ENCODE assay signal across 12 cellular contexts in genomic region chr1:167442854-167443565, GRCh38.
A peak's percentile ranks its signal among the peaks of the same experiment; 100 is the strongest.
DNase-seq lines count a peak whose midpoint lies in the region; ATAC-seq lines count a peak whose summit lies in the region.
"Had no signal": no experiment of that assay in that cellular context is flagged by ENCODE, and none has a peak within 500 bp of the region (broad histone marks: within the 10 kb centered on the region; RNA-seq: fewer than 3 reads in every experiment).

No MANE protein-coding gene starts in this region.

- intact Hi-C loops in aorta (cut with DNase I) = loop anchor here (1.0 to 5.0 kb wide), 3 partner anchors 89 to 377 kb away; no protein-coding TSS in a partner anchor

- peak overlapping the region; percentile 80 for H3K27ac Mint-ChIP-seq in activated naive CD4-positive, alpha-beta T cell treated with anti-CD3 and anti-CD28 coated beads, Interleukin-2, amount 10 ng/mL, durations not matched to agents 7 days and 5 days
- H3K27ac Mint-ChIP-seq in activated CD4-positive, alpha-beta memory T cell treated with anti-CD3 and anti-CD28 coated beads, Interleukin-2, amount 10 ng/mL, durations not matched to agents 7 days and 5 days = peak overlapping the region; percentile 44
- peak overlapping the region; percentile 38 for H3K27ac Mint-ChIP-seq in stimulated activated memory B cell treated with anti-CD40 and anti-IgM and Interleukin-4, amounts not matched to agents 10 μg/mL and 1 μg/mL and 100 μg/mL, for 72 hours

- no peak overlapping the region for H3K4me3 Mint-ChIP-seq in activated naive CD4-positive, alpha-beta T cell treated with anti-CD3 and anti-CD28 coated beads, Interleukin-2, amount 10 ng/mL, durations not matched to agents 7 days and 5 days
- H3K4me3 Mint-ChIP-seq in activated CD4-positive, alpha-beta memory T cell treated with anti-CD3 and anti-CD28 coated beads, Interleukin-2, amount 10 ng/mL, durations not matched to agents 7 days and 5 days = no peak overlapping the region
- H3K4me3 Mint-ChIP-seq in stimulated activated memory B cell treated with anti-CD40 and anti-IgM and Interleukin-4, amounts not matched to agents 10 μg/mL and 1 μg/mL and 100 μg/mL, for 72 hours = no peak overlapping the region

- H3K4me3 ChIP-seq in effector memory CD4-positive, alpha-beta T cell (ENCODE audit: insufficient read depth, low read depth, low read length, poor library complexity, severe bottlenecking) = no peak overlapping the region
- no peak overlapping the region for H3K4me3 ChIP-seq in aorta (ENCODE audit: low read length in 2 of 2)
- H3K4me3 ChIP-seq: heart right ventricle, SJSA1 had no signal

- no peak for ATAC-seq in stimulated activated memory B cell treated with anti-CD40 and anti-IgM and Interleukin-4, amounts not matched to agents 10 μg/mL and 1 μg/mL and 100 μg/mL, for 72 hours
- ATAC-seq in HG02870 (IDR thresholded peaks at IDR 0.05; ENCODE audit: unreplicated experiment) = no peak
- ATAC-seq in aorta (ENCODE audit: low FRiP score) = no peak

- H3K4me1 Mint-ChIP-seq in activated naive CD4-positive, alpha-beta T cell treated with anti-CD3 and anti-CD28 coated beads, Interleukin-2, amount 10 ng/mL, durations not matched to agents 7 days and 5 days = peaks cover 95% of the 10 kb centered on the region
- H3K4me1 Mint-ChIP-seq in activated CD4-positive, alpha-beta memory T cell treated with anti-CD3 and anti-CD28 coated beads, Interleukin-2, amount 10 ng/mL, durations not matched to agents 7 days and 5 days = peaks cover 88% of the 10 kb centered on the region
- H3K4me1 Mint-ChIP-seq in stimulated activated memory B cell treated with anti-CD40 and anti-IgM and Interleukin-4, amounts not matched to agents 10 μg/mL and 1 μg/mL and 100 μg/mL, for 72 hours = peaks cover 24% of the 10 kb centered on the region

- peaks cover 79% of the 10 kb centered on the region for H3K36me3 Mint-ChIP-seq in activated naive CD4-positive, alpha-beta T cell treated with anti-CD3 and anti-CD28 coated beads, Interleukin-2, amount 10 ng/mL, durations not matched to agents 7 days and 5 days
- peaks cover 70% of the 10 kb centered on the region for H3K36me3 Mint-ChIP-seq in activated CD4-positive, alpha-beta memory T cell treated with anti-CD3 and anti-CD28 coated beads, Interleukin-2, amount 10 ng/mL, durations not matched to agents 7 days and 5 days (ENCODE audit: low read depth)
- no peaks in the 10 kb centered on the region for H3K36me3 Mint-ChIP-seq in stimulated activated memory B cell treated with anti-CD40 and anti-IgM and Interleukin-4, amounts not matched to agents 10 μg/mL and 1 μg/mL and 100 μg/mL, for 72 hours

- 89 to 91% methylated on average over 9 of the region's 9 CpGs for WGBS in aorta, 2 donors

- CTCF ChIA-PET in activated naive CD4-positive, alpha-beta T cell treated with anti-CD3 and anti-CD28 coated beads, Interleukin-2, amount 10 ng/mL, durations not matched to agents 7 days and 5 days (lab: Charles Lee) = interaction anchor here (0.9 to 6.0 kb wide), 11 partner anchors 8 to 175 kb away, joined by 3 to 53 read pairs (median 7); partner anchors contain the start of gene CREG1
- CTCF ChIA-PET in activated CD4-positive, alpha-beta memory T cell treated with anti-CD3 and anti-CD28 coated beads, Interleukin-2, amount 10 ng/mL, durations not matched to agents 7 days and 5 days (lab: Charles Lee) = interaction anchor here (0.6 to 5.2 kb wide), 17 partner anchors 10 to 272 kb away, joined by 3 to 34 read pairs (median 4); partner anchors contain the start of genes CD247, CREG1 and POU2F1

- no peaks in the 10 kb centered on the region for H3K27me3 ChIP-seq in effector memory CD4-positive, alpha-beta T cell (replicated peaks; ENCODE audit: control insufficient read depth, insufficient read depth, low read length, poor library complexity, severe bottlenecking)
- no peaks in the 10 kb centered on the region for H3K27me3 ChIP-seq in aorta (ENCODE audit: control insufficient read depth in 1 of 2, insufficient read depth in 2 of 2, low read length in 1 of 2)

- H3K9me3 Mint-ChIP-seq in activated naive CD4-positive, alpha-beta T cell treated with anti-CD3 and anti-CD28 coated beads, Interleukin-2, amount 10 ng/mL, durations not matched to agents 7 days and 5 days = no peaks in the 10 kb centered on the region
- no peaks in the 10 kb centered on the region for H3K9me3 Mint-ChIP-seq in activated CD4-positive, alpha-beta memory T cell treated with anti-CD3 and anti-CD28 coated beads, Interleukin-2, amount 10 ng/mL, durations not matched to agents 7 days and 5 days
- no peaks in the 10 kb centered on the region for H3K9me3 Mint-ChIP-seq in stimulated activated memory B cell treated with anti-CD40 and anti-IgM and Interleukin-4, amounts not matched to agents 10 μg/mL and 1 μg/mL and 100 μg/mL, for 72 hours

- no peaks in the 10 kb centered on the region for H3K9me3 ChIP-seq in effector memory CD4-positive, alpha-beta T cell (ENCODE audit: control insufficient read depth, low read length)
- H3K9me3 ChIP-seq in aorta (ENCODE audit: control insufficient read depth, low read length) = no peaks in the 10 kb centered on the region
- H3K9me3 ChIP-seq: heart right ventricle, neutrophil, SJSA1 had no signal

- no peak for DNase-seq in activated naive CD4-positive, alpha-beta T cell treated with anti-CD3 and anti-CD28 coated beads, Interleukin-2, amount 10 ng/mL, durations not matched to agents 7 days and 5 days
- DNase-seq in activated naive CD4-positive, alpha-beta T cell (lab: John Stamatoyannopoulos, UW) = no peak
- DNase-seq in activated CD4-positive, alpha-beta memory T cell treated with anti-CD3 and anti-CD28 coated beads, Interleukin-2, amount 10 ng/mL, durations not matched to agents 7 days and 5 days = no peak
- DNase-seq in effector memory CD4-positive, alpha-beta T cell = no peak
- DNase-seq in glomerular visceral epithelial cell (ENCODE audit: extremely low spot score) = no peak
- no peak for DNase-seq in aorta
- DNase-seq: NCI-H1417 treated with DMSO at 0.1 percent for 48 hours had no signal

- H3K36me3 ChIP-seq in effector memory CD4-positive, alpha-beta T cell (ENCODE audit: control insufficient read depth, insufficient read depth, low read length) = peaks cover 44% of the 10 kb centered on the region
- H3K36me3 ChIP-seq in aorta (ENCODE audit: control insufficient read depth in 1 of 2, insufficient read depth in 2 of 2, low read length in 1 of 2) = no peaks in the 10 kb centered on the region
- H3K36me3 ChIP-seq: heart right ventricle, neutrophil, SJSA1 had no signal

- H3K27me3 Mint-ChIP-seq in activated naive CD4-positive, alpha-beta T cell treated with anti-CD3 and anti-CD28 coated beads, Interleukin-2, amount 10 ng/mL, durations not matched to agents 7 days and 5 days = no peaks in the 10 kb centered on the region
- no peaks in the 10 kb centered on the region for H3K27me3 Mint-ChIP-seq in activated CD4-positive, alpha-beta memory T cell treated with anti-CD3 and anti-CD28 coated beads, Interleukin-2, amount 10 ng/mL, durations not matched to agents 7 days and 5 days
- H3K27me3 Mint-ChIP-seq in stimulated activated memory B cell treated with anti-CD40 and anti-IgM and Interleukin-4, amounts not matched to agents 10 μg/mL and 1 μg/mL and 100 μg/mL, for 72 hours = no peaks in the 10 kb centered on the region

- POLR2A ChIA-PET in activated CD4-positive, alpha-beta memory T cell treated with anti-CD3 and anti-CD28 coated beads, Interleukin-2, amount 10 ng/mL, durations not matched to agents 7 days and 5 days (lab: Charles Lee) = interaction anchor here (1.1 to 5.1 kb wide), 3 partner anchors 12 to 76 kb away, joined by 4 to 32 read pairs (median 22); partner anchors contain the start of gene CD247

- H3K27ac ChIP-seq in effector memory CD4-positive, alpha-beta T cell (ENCODE audit: insufficient read depth, low read length, poor library complexity, severe bottlenecking) = peak overlapping the region; percentile 30
- H3K27ac ChIP-seq in aorta (ENCODE audit: low read depth in 1 of 2, low read length in 2 of 2) = no peak overlapping the region
- H3K27ac ChIP-seq: heart right ventricle, neutrophil, SJSA1 had no signal

- peaks cover 57% of the 10 kb centered on the region for H3K4me1 ChIP-seq in effector memory CD4-positive, alpha-beta T cell (ENCODE audit: control insufficient read depth, insufficient read depth, low read length, poor library complexity, severe bottlenecking)
- no peaks in the 10 kb centered on the region for H3K4me1 ChIP-seq in aorta (ENCODE audit: control insufficient read depth in 1 of 2, insufficient read depth in 2 of 2, low read length in 2 of 2)
